8 cellular contexts compared by ENCODE assay signal in the genomic region with DNA sequence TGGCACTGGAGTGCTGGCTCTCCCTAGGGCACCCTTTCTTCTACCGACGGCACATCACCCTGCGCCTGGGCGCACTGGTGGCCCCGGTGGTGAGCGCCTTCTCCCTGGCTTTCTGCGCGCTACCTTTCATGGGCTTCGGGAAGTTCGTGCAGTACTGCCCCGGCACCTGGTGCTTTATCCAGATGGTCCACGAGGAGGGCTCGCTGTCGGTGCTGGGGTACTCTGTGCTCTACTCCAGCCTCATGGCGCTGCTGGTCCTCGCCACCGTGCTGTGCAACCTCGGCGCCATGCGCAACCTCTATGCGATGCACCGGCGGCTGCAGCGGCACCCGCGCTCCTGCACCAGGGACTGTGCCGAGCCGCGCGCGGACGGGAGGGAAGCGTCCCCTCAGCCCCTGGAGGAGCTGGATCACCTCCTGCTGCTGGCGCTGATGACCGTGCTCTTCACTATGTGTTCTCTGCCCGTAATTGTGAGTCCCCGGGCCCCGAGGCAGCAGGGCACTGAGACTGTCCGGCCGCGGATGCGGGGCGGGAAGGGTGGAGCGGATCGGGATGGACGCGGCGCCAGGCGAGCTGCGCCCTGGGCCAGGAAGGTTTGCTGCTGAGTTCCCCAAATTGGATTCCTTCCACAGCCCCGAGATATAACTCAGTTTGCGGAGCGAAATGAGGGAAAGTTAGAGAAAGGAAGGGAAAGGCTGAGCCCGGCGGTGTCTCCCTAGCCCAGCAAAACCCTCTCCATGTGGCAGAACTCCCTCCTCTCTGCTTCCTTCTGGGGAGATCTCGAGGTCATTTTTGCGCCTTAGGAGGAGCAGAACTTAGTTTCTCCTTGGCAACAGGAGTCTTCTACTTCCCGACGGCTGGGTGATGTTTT. TPM values are rescaled to one million over a fixed set of nuclear protein-coding genes. Genes with fewer than 3 reads are reported as not detected.
DNase-seq lines count a peak whose midpoint lies in the region; ATAC-seq lines count a peak whose summit lies in the region.

No MANE protein-coding gene starts in this region.

- peak overlapping the region in 3 of 4 donors; percentile 70 to 91 (median 70) for H3K4me3 Mint-ChIP-seq in IgD-negative memory B cell
- H3K4me3 Mint-ChIP-seq in activated naive CD4-positive, alpha-beta T cell treated with anti-CD3 and anti-CD28 coated beads, Interleukin-2, amount 50 U/mL, for 24 hours = peak overlapping the region; percentile 86

- peaks cover 57% of the 10 kb centered on the region for H3K27me3 Mint-ChIP-seq in IgD-negative memory B cell
- peaks cover 25% of the 10 kb centered on the region for H3K27me3 Mint-ChIP-seq in activated naive CD4-positive, alpha-beta T cell treated with anti-CD3 and anti-CD28 coated beads, Interleukin-2, amount 50 U/mL, for 24 hours

- peaks cover 4 to 18% (median 4%) of the 10 kb centered on the region in 3 donors for H3K4me1 Mint-ChIP-seq in IgD-negative memory B cell
- H3K4me1 Mint-ChIP-seq in activated naive CD4-positive, alpha-beta T cell treated with anti-CD3 and anti-CD28 coated beads, Interleukin-2, amount 50 U/mL, for 24 hours = peaks cover 40% of the 10 kb centered on the region

- H3K27ac Mint-ChIP-seq in IgD-negative memory B cell = no peak overlapping the region
- peak overlapping the region; percentile 52 for H3K27ac Mint-ChIP-seq in activated naive CD4-positive, alpha-beta T cell treated with anti-CD3 and anti-CD28 coated beads, Interleukin-2, amount 50 U/mL, for 24 hours

- ATAC-seq in GM21786 (IDR thresholded peaks at IDR 0.05; ENCODE audit: unreplicated experiment) = no peak
- ATAC-seq in GM19467 (IDR thresholded peaks at IDR 0.05; ENCODE audit: unreplicated experiment) = no peak

- DNase-seq in iPS-NIHi11 (ENCODE audit: low spot score) (peak; percentile 33), glomerular visceral epithelial cell (ENCODE audit: extremely low spot score) (no peak), nucleus accumbens (lab: John Stamatoyannopoulos, UW) (no peak)
- peak; percentile 7 to 15 for DNase-seq in stimulated activated CD4-positive, alpha-beta T cell treated with anti-CD3 and anti-CD28 coated beads, Interleukin-4, amount 100 ng/mL, for 48 hours (ENCODE audit: low read depth in 2 of 2)

- no peaks in the 10 kb centered on the region for H3K36me3 Mint-ChIP-seq in IgD-negative memory B cell
- H3K36me3 Mint-ChIP-seq in activated naive CD4-positive, alpha-beta T cell treated with anti-CD3 and anti-CD28 coated beads, Interleukin-2, amount 50 U/mL, for 24 hours = peaks cover 3% of the 10 kb centered on the region

- no peaks in the 10 kb centered on the region for H3K9me3 Mint-ChIP-seq in IgD-negative memory B cell
- H3K9me3 Mint-ChIP-seq in activated naive CD4-positive, alpha-beta T cell treated with anti-CD3 and anti-CD28 coated beads, Interleukin-2, amount 50 U/mL, for 24 hours = no peaks in the 10 kb centered on the region

RNA-seq across cellular contexts. Expression of gene PTGDR, which starts 0.9 kb away (rescaled TPM):
- polyA plus RNA-seq in IgD-negative memory B cell = 1.5 TPM

RNA-seq across cellular contexts. Expression of gene PTGER2, which starts 45.7 kb away (rescaled TPM):
- polyA plus RNA-seq in IgD-negative memory B cell = 2.8 TPM

Comparison
In these comparisons a context has a peak if more than half of its experiments do, and no peak if none do; other contexts are left out.
1. DNase-seq: peak in iPS-NIHi11 (single experiment) and stimulated activated CD4-positive, alpha-beta T cell treated with anti-CD3 and anti-CD28 coated beads, Interleukin-4, amount 100 ng/mL, for 48 hours (2 of 2); none in glomerular visceral epithelial cell (single experiment) and nucleus accumbens (0 of 56).